20 cellular contexts compared by ENCODE assay signal in the genomic region with DNA sequence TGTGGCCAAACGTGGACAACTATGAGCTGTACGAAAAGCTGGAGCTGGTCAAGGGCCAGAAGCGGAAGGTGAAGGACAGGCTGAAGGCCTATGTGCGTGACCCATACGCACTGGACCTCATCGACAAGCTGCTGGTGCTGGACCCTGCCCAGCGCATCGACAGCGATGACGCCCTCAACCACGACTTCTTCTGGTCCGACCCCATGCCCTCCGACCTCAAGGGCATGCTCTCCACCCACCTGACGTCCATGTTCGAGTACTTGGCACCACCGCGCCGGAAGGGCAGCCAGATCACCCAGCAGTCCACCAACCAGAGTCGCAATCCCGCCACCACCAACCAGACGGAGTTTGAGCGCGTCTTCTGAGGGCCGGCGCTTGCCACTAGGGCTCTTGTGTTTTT. TPM values are rescaled to one million over a fixed set of nuclear protein-coding genes. Genes with fewer than 3 reads are reported as not detected.
DNase-seq lines count a peak whose midpoint lies in the region; ATAC-seq, FAIRE-seq and TF ChIP-seq lines count a peak whose summit lies in the region.
"Had no signal": no experiment of that assay in that cellular context is flagged by ENCODE, and none has a peak within 500 bp of the region (broad histone marks: within the 10 kb centered on the region; RNA-seq: fewer than 3 reads in every experiment).

No MANE protein-coding gene starts in this region.

- peaks cover 34% of the 10 kb centered on the region for H3K79me2 ChIP-seq in GM12878 (ENCODE audit: control insufficient read depth, insufficient read depth, low read length)

- H3K36me3 ChIP-seq in GM12878 (ENCODE audit: control insufficient read depth in 2 of 2, insufficient read depth in 2 of 2, low read length in 1 of 2) = peaks cover 26 to 39% of the 10 kb centered on the region in 2 experiments
- H3K36me3 ChIP-seq in vagina = peaks cover 0 to 47% of the 10 kb centered on the region in 2 donors
- H3K36me3 ChIP-seq: ovary had no signal

- no peak overlapping the region for H2AFZ ChIP-seq in GM12878 (ENCODE audit: control insufficient read depth, low read depth, low read length)

- H3K9me3 Mint-ChIP-seq in activated CD4-positive, alpha-beta memory T cell treated with anti-CD3 and anti-CD28 coated beads for 36 hours = no peaks in the 10 kb centered on the region
- no peaks in the 10 kb centered on the region for H3K9me3 Mint-ChIP-seq in activated CD4-positive, alpha-beta memory T cell treated with anti-CD3 and anti-CD28 coated beads, Interleukin-2, amount 10 ng/mL, durations not matched to agents 7 days and 5 days
- no peaks in the 10 kb centered on the region for H3K9me3 Mint-ChIP-seq in neural crest cell
- H3K9me3 Mint-ChIP-seq: activated naive CD8-positive, alpha-beta T cell treated with anti-CD3 and anti-CD28 coated beads, Interleukin-2, amount 10 ng/mL, durations not matched to agents 7 days and 5 days; T-helper 1 cell treated with Interleukin-12 subunit alpha and Interleukin-12 subunit beta and Interleukin-4 antibody, amounts not matched to agents 30 μg/mL and 1 μg/mL, for 36 hours had no signal

- RAD21 ChIA-PET in GM12878 (lab: Charles Lee; ENCODE audit: unreplicated experiment) = no interaction called here

- BruUV-seq in GM12878 (replicated peaks; lab: Mats Ljungman, UMichigan) = no TSS peak

- H3K27me3 Mint-ChIP-seq in activated CD4-positive, alpha-beta memory T cell treated with anti-CD3 and anti-CD28 coated beads for 36 hours = no peaks in the 10 kb centered on the region
- H3K27me3 Mint-ChIP-seq in activated CD4-positive, alpha-beta memory T cell treated with anti-CD3 and anti-CD28 coated beads, Interleukin-2, amount 10 ng/mL, durations not matched to agents 7 days and 5 days = no peaks in the 10 kb centered on the region
- H3K27me3 Mint-ChIP-seq in neural crest cell (ENCODE audit: low read depth) = no peaks in the 10 kb centered on the region
- H3K27me3 Mint-ChIP-seq: activated naive CD8-positive, alpha-beta T cell treated with anti-CD3 and anti-CD28 coated beads, Interleukin-2, amount 10 ng/mL, durations not matched to agents 7 days and 5 days had no signal

- no peak overlapping the region for H3K9ac ChIP-seq in GM12878 (ENCODE audit: control insufficient read depth, insufficient read depth, low read length)

- TF ChIP-seq RAD21 in GM12878 (IDR thresholded peaks at IDR 0.05; ENCODE audit: insufficient read depth, low read depth, low read length) = no peak

- no peak overlapping the region for H3K4me3 Mint-ChIP-seq in activated CD4-positive, alpha-beta memory T cell treated with anti-CD3 and anti-CD28 coated beads for 36 hours
- no peak overlapping the region for H3K4me3 Mint-ChIP-seq in activated CD4-positive, alpha-beta memory T cell treated with anti-CD3 and anti-CD28 coated beads, Interleukin-2, amount 10 ng/mL, durations not matched to agents 7 days and 5 days
- H3K4me3 Mint-ChIP-seq in neural crest cell = peak overlapping the region; percentile 23
- H3K4me3 Mint-ChIP-seq: activated naive CD8-positive, alpha-beta T cell treated with anti-CD3 and anti-CD28 coated beads, Interleukin-2, amount 10 ng/mL, durations not matched to agents 7 days and 5 days; T-helper 1 cell treated with Interleukin-12 subunit alpha and Interleukin-12 subunit beta and Interleukin-4 antibody, amounts not matched to agents 30 μg/mL and 1 μg/mL, for 36 hours had no signal

- WGBS in GM12878 (ENCODE audit: insufficient coverage, insufficient replicate concordance, low lambda C conversion rate, missing lambda C conversion rate) = 93% methylated on average over 25 of the region's 25 CpGs

- H3K27me3 ChIP-seq in GM12878 (replicated peaks in 1 of 2; ENCODE audit: control insufficient read depth in 2 of 2, insufficient read depth in 2 of 2, low read length in 1 of 2) = no peaks in the 10 kb centered on the region
- no peaks in the 10 kb centered on the region for H3K27me3 ChIP-seq in vagina
- H3K27me3 ChIP-seq: cardiac muscle cell, dorsolateral prefrontal cortex, ovary, SJCRH30, suprapubic skin had no signal

- no peak overlapping the region for H3K27ac ChIP-seq in GM12878 (ENCODE audit: control insufficient read depth, insufficient read depth)
- H3K27ac ChIP-seq in vagina = no peak overlapping the region
- H3K27ac ChIP-seq: SJCRH30, suprapubic skin had no signal

- peak; percentile 2 for TF ChIP-seq POLR2A in GM18951 (IDR thresholded peaks at IDR 0.05; ENCODE audit: extremely low read depth, insufficient read depth, insufficient read length)
- 0 out of 2 replicates have a peak, but pooled peaks have one; percentile 30 for TF ChIP-seq POLR2A in GM12878 (IDR thresholded peaks at IDR 0.05; ENCODE audit: low read depth, low read length)
- no peak for TF ChIP-seq POLR2A in vagina (IDR thresholded peaks at IDR 0.05)

- POLR2A ChIA-PET in activated CD4-positive, alpha-beta memory T cell treated with anti-CD3 and anti-CD28 coated beads for 36 hours (lab: Charles Lee) = interaction anchor here (1.4 to 3.6 kb wide), 2 partner anchors 8 to 10 kb away, joined by 3 to 23 read pairs; a partner anchor contains a TSS
- POLR2A ChIA-PET in activated CD4-positive, alpha-beta memory T cell treated with anti-CD3 and anti-CD28 coated beads, Interleukin-2, amount 10 ng/mL, durations not matched to agents 7 days and 5 days (lab: Charles Lee) = interaction anchor here (1.1 to 4.6 kb wide), 3 partner anchors 7 to 80 kb away, joined by 4 to 44 read pairs (median 4); no protein-coding TSS in a partner anchor
- POLR2A ChIA-PET in GM12878 (lab: Charles Lee) = no interaction called here

- intact Hi-C loops in activated CD4-positive, alpha-beta memory T cell treated with anti-CD3 and anti-CD28 coated beads for 36 hours (cut with micrococcal nuclease) = loop anchor here (5.0 kb wide), 3 partner anchors 183 to 338 kb away; a partner anchor contains a TSS
- intact Hi-C loops in GM12878 (cut with micrococcal nuclease; ENCODE audit: unreplicated experiment) = loop anchor here (5.0 to 10.0 kb wide), 3 partner anchors 78 to 338 kb away; a partner anchor contains a TSS
- intact Hi-C loops in vagina (cut with DNase I) = loop anchor here (5.0 kb wide), 2 partner anchors 78 to 128 kb away; a partner anchor contains a TSS

- H3K4me3 ChIP-seq in GM12878 (no peak overlapping the region), vagina (no peak overlapping the region)
- H3K4me3 ChIP-seq: cardiac muscle cell, dorsolateral prefrontal cortex, ovary, SJCRH30, suprapubic skin had no signal

- peaks cover 49% of the 10 kb centered on the region for H3K36me3 Mint-ChIP-seq in activated CD4-positive, alpha-beta memory T cell treated with anti-CD3 and anti-CD28 coated beads for 36 hours
- peaks cover 68% of the 10 kb centered on the region for H3K36me3 Mint-ChIP-seq in activated CD4-positive, alpha-beta memory T cell treated with anti-CD3 and anti-CD28 coated beads, Interleukin-2, amount 10 ng/mL, durations not matched to agents 7 days and 5 days (ENCODE audit: low read depth)
- H3K36me3 Mint-ChIP-seq in neural crest cell (ENCODE audit: low read depth) = peaks cover 16% of the 10 kb centered on the region

- H3K4me1 Mint-ChIP-seq in activated CD4-positive, alpha-beta memory T cell treated with anti-CD3 and anti-CD28 coated beads for 36 hours (ENCODE audit: low read depth) = peaks cover 45% of the 10 kb centered on the region
- peaks cover 50% of the 10 kb centered on the region for H3K4me1 Mint-ChIP-seq in activated CD4-positive, alpha-beta memory T cell treated with anti-CD3 and anti-CD28 coated beads, Interleukin-2, amount 10 ng/mL, durations not matched to agents 7 days and 5 days
- H3K4me1 Mint-ChIP-seq in neural crest cell = peaks cover 19% of the 10 kb centered on the region

- no peak for TF ChIP-seq CTCF in GM12878 (IDR thresholded peaks at IDR 0.05 in 2 of 3, conservative IDR thresholded peaks at IDR 0.05 in 1 of 3; ENCODE audit: control insufficient read depth in 2 of 3, extremely low read depth in 1 of 3, insufficient read depth in 1 of 3, low read depth in 3 of 3, low read length in 3 of 3)
- no peak for TF ChIP-seq CTCF in neural crest cell (conservative IDR thresholded peaks at IDR 0.05)
- TF ChIP-seq CTCF in vagina (IDR thresholded peaks at IDR 0.05) = no peak

- ATAC-seq in GM12878 = no peak
- ATAC-seq in HG02763 (IDR thresholded peaks at IDR 0.05; ENCODE audit: unreplicated experiment) = no peak

- no peak for TF ChIP-seq EP300 in GM12878 (IDR thresholded peaks at IDR 0.05; ENCODE audit: borderline replicate concordance in 1 of 2, control insufficient read depth in 1 of 2, low read depth in 2 of 2, low read length in 2 of 2)

- SMC1A ChIA-PET in GM12878 (lab: Charles Lee; ENCODE audit: uncharacterized antibody, unreplicated experiment) = interaction anchor here (1.7 kb wide), 1 partner anchor 16 kb away, joined by 3 read pairs; no protein-coding TSS in a partner anchor

- FAIRE-seq in GM12878 (lab: Jason Lieb, UNC) = no peak
- FAIRE-seq: frontal cortex had no signal

- in situ Hi-C loops in GM18951 (cut with MboI; ENCODE audit: low sequenced_read_pairs, unreplicated experiment) (no loop called here), GM12878 (cut with MboI) (no loop called here)

- H3K4me1 ChIP-seq in GM12878 (ENCODE audit: control insufficient read depth, insufficient read depth, low read length) (peaks cover 16% of the 10 kb centered on the region), vagina (peaks cover 50% of the 10 kb centered on the region)
- H3K4me1 ChIP-seq: SJCRH30 had no signal

- CTCF ChIA-PET in activated CD4-positive, alpha-beta memory T cell treated with anti-CD3 and anti-CD28 coated beads for 36 hours (lab: Charles Lee) = interaction anchor here (1.4 to 2.6 kb wide), 2 partner anchors 54 to 80 kb away, joined by 6 to 15 read pairs; a partner anchor contains a TSS
- CTCF ChIA-PET in activated CD4-positive, alpha-beta memory T cell treated with anti-CD3 and anti-CD28 coated beads, Interleukin-2, amount 10 ng/mL, durations not matched to agents 7 days and 5 days (lab: Charles Lee) = interaction anchor here (0.8 to 1.1 kb wide), 2 partner anchors 9 to 81 kb away, joined by 3 read pairs; no protein-coding TSS in a partner anchor
- CTCF ChIA-PET in GM12878 (lab: Yijun Ruan, JAX) = no interaction called here

- DNase-seq in activated CD4-positive, alpha-beta memory T cell treated with anti-CD3 and anti-CD28 coated beads for 36 hours = no peak
- no peak for DNase-seq in activated CD4-positive, alpha-beta memory T cell treated with anti-CD3 and anti-CD28 coated beads, Interleukin-2, amount 10 ng/mL, durations not matched to agents 7 days and 5 days
- DNase-seq in GM12878 (ENCODE audit: low read depth, low spot score) = no peak
- DNase-seq in neural crest cell (ENCODE audit: low read depth, low spot score) = no peak
- DNase-seq in mucosa of gallbladder (ENCODE audit: low spot score) = no peak
- DNase-seq in vagina (ENCODE audit: extremely low spot score in 2 of 2) = no peak
- DNase-seq: activated naive CD8-positive, alpha-beta T cell treated with anti-CD3 and anti-CD28 coated beads, Interleukin-2, amount 10 ng/mL, durations not matched to agents 7 days and 5 days; dorsolateral prefrontal cortex; NCI-H526; OCI-M1; SJCRH30 had no signal

- peak overlapping the region; percentile 78 for H3K27ac Mint-ChIP-seq in activated CD4-positive, alpha-beta memory T cell treated with anti-CD3 and anti-CD28 coated beads for 36 hours
- no peak overlapping the region for H3K27ac Mint-ChIP-seq in activated CD4-positive, alpha-beta memory T cell treated with anti-CD3 and anti-CD28 coated beads, Interleukin-2, amount 10 ng/mL, durations not matched to agents 7 days and 5 days
- H3K27ac Mint-ChIP-seq in neural crest cell (ENCODE audit: unreplicated experiment) = no peak overlapping the region
- H3K27ac Mint-ChIP-seq: activated naive CD8-positive, alpha-beta T cell treated with anti-CD3 and anti-CD28 coated beads, Interleukin-2, amount 10 ng/mL, durations not matched to agents 7 days and 5 days had no signal

- peaks cover 15% of the 10 kb centered on the region for H4K20me1 ChIP-seq in GM12878 (ENCODE audit: control insufficient read depth, insufficient read depth)

- H3K9me3 ChIP-seq in GM12878 (replicated peaks; ENCODE audit: control insufficient read depth, insufficient read depth, low read length) (no peaks in the 10 kb centered on the region), vagina (no peaks in the 10 kb centered on the region)
- H3K9me3 ChIP-seq: ovary, SJCRH30, suprapubic skin had no signal

- H3K4me2 ChIP-seq in GM12878 (ENCODE audit: control insufficient read depth, insufficient read depth) = no peak overlapping the region

RNA-seq across cellular contexts. Expression of a gene that starts 3.3 kb away (rescaled TPM):
- total RNA-seq in activated CD4-positive, alpha-beta memory T cell treated with anti-CD3 and anti-CD28 coated beads for 36 hours = 10 to 100 TPM; 99.4 to 99.6 TPM
- total RNA-seq in activated CD4-positive, alpha-beta memory T cell treated with anti-CD3 and anti-CD28 coated beads, Interleukin-2, amount 10 ng/mL, durations not matched to agents 7 days and 5 days = 100 to 1,000 TPM; 112 to 115 TPM
- 59.1 and 66.1 TPM in 2 replicates for total RNA-seq in GM12878 (2013; cell fraction: nucleolus; rRNA removed)
- total RNA-seq in GM12878 (2014; rRNA removed) (33.6 and 34.3 TPM in 2 replicates), GM12878 (2014; rRNA removed; fragmentation: Illumina TruSeq; extraction: Trizol) (24.5 and 25.2 TPM in 2 replicates), GM12878 (2021) (86.3 and 92.6 TPM in 2 replicates), neural crest cell (77.0 and 84.8 TPM in 2 replicates), mucosa of gallbladder (92.7 TPM), vagina (66.3 TPM)
- polyA plus RNA-seq in GM12878 (2011; ENCODE audit: low read depth) = 20.6 TPM
- polyA plus RNA-seq in GM12878 (2011; rRNA removed) (30.3 and 46.5 TPM in 2 replicates), GM12878 (2014; fragmentation: Illumina TruSeq; extraction: Trizol) (41.7 and 57.0 TPM in 2 replicates), GM12878 (2014; fragmentation: Nextera tagmentation; extraction: Ambion mirVana) (1 to 10 TPM; 7.3 to 9.6 TPM), GM12878 (2014; rRNA removed) (56.7 and 59.9 TPM in 2 replicates), GM12878 (2016; fragmentation: Nextera tagmentation; extraction: Ambion mirVana) (10 to 100 TPM; 80.9 to 85.5 TPM)
- 51.1 and 55.6 TPM in 2 replicates for polyA plus RNA-seq in GM12878 (2011; cell fraction: cytosol; rRNA removed)
- 219 and 246 TPM in 2 replicates for polyA plus RNA-seq in GM12878 (2011; cell fraction: nucleus; rRNA removed)
- 44.8 and 52.0 TPM in 2 replicates for polyA plus RNA-seq in GM12878 (2012)
- 59.7 and 75.9 TPM in 2 replicates for polyA minus RNA-seq in GM12878 (2011; rRNA and poly(A)+ RNA removed)
- 26.9 TPM in 2 replicates for polyA minus RNA-seq in GM12878 (2011; cell fraction: cytosol; rRNA and poly(A)+ RNA removed)
- 35.4 and 52.2 TPM in 2 replicates for polyA minus RNA-seq in GM12878 (2011; cell fraction: nucleus; rRNA and poly(A)+ RNA removed)

RNA-seq across cellular contexts. Expression of a gene that starts 10.7 kb away (rescaled TPM):
- total RNA-seq in activated CD4-positive, alpha-beta memory T cell treated with anti-CD3 and anti-CD28 coated beads for 36 hours = 10 to 100 TPM; 34.5 to 35.3 TPM
- total RNA-seq in activated CD4-positive, alpha-beta memory T cell treated with anti-CD3 and anti-CD28 coated beads, Interleukin-2, amount 10 ng/mL, durations not matched to agents 7 days and 5 days = 10 to 100 TPM; 80.8 to 81.9 TPM
- total RNA-seq in GM12878 (2013; cell fraction: nucleolus; rRNA removed) = 28.6 and 33.2 TPM in 2 replicates
- total RNA-seq in GM12878 (2014; rRNA removed) (16.1 and 19.0 TPM in 2 replicates), GM12878 (2014; rRNA removed; fragmentation: Illumina TruSeq; extraction: Trizol) (8.4 and 9.0 TPM in 2 replicates), GM12878 (2021) (21.0 and 23.5 TPM in 2 replicates), neural crest cell (6.0 and 7.2 TPM in 2 replicates), mucosa of gallbladder (9.1 TPM), vagina (19.6 TPM)
- polyA plus RNA-seq in GM12878 (2011; ENCODE audit: low read depth) = 11.2 TPM
- polyA plus RNA-seq in GM12878 (2011; rRNA removed) (3.2 and 13.5 TPM in 2 replicates), GM12878 (2014; fragmentation: Illumina TruSeq; extraction: Trizol) (4.4 and 11.6 TPM in 2 replicates), GM12878 (2014; fragmentation: Nextera tagmentation; extraction: Ambion mirVana) (1 to 10 TPM; 1.2 to 1.9 TPM), GM12878 (2014; rRNA removed) (19.5 and 25.2 TPM in 2 replicates), GM12878 (2016; fragmentation: Nextera tagmentation; extraction: Ambion mirVana) (10 to 100 TPM; 20.7 to 23.2 TPM)
- polyA plus RNA-seq in GM12878 (2011; cell fraction: cytosol; rRNA removed) = 18.5 and 20.4 TPM in 2 replicates
- polyA plus RNA-seq in GM12878 (2011; cell fraction: nucleus; rRNA removed) = 32.4 and 46.4 TPM in 2 replicates
- 17.4 and 22.8 TPM in 2 replicates for polyA plus RNA-seq in GM12878 (2012)
- polyA minus RNA-seq in GM12878 (2011; rRNA and poly(A)+ RNA removed) = 30.6 and 32.1 TPM in 2 replicates
- polyA minus RNA-seq in GM12878 (2011; cell fraction: cytosol; rRNA and poly(A)+ RNA removed) = 13.5 and 19.3 TPM in 2 replicates
- polyA minus RNA-seq in GM12878 (2011; cell fraction: nucleus; rRNA and poly(A)+ RNA removed) = 10.2 and 18.5 TPM in 2 replicates
- total RNA-seq: epithelial cell of proximal tubule, HT1080 had no signal

RNA-seq across cellular contexts. Expression of a gene that starts 13.5 kb away (rescaled TPM):
- total RNA-seq in activated CD4-positive, alpha-beta memory T cell treated with anti-CD3 and anti-CD28 coated beads for 36 hours = 10 to 100 TPM; 80.0 to 83.9 TPM
- total RNA-seq in activated CD4-positive, alpha-beta memory T cell treated with anti-CD3 and anti-CD28 coated beads, Interleukin-2, amount 10 ng/mL, durations not matched to agents 7 days and 5 days = 10 to 100 TPM; 65.6 to 65.8 TPM
- total RNA-seq in GM12878 (2013; cell fraction: nucleolus; rRNA removed) = 131 and 132 TPM in 2 replicates
- total RNA-seq in GM12878 (2014; rRNA removed) (62.8 and 79.6 TPM in 2 replicates), GM12878 (2014; rRNA removed; fragmentation: Illumina TruSeq; extraction: Trizol) (43.3 and 44.4 TPM in 2 replicates), GM12878 (2021) (89.3 and 98.3 TPM in 2 replicates), neural crest cell (64.6 and 69.9 TPM in 2 replicates), mucosa of gallbladder (74.7 TPM), vagina (99.7 TPM)
- 30.5 TPM for polyA plus RNA-seq in GM12878 (2011; ENCODE audit: low read depth)
- polyA plus RNA-seq in GM12878 (2011; rRNA removed) (34.1 and 64.4 TPM in 2 replicates), GM12878 (2014; fragmentation: Illumina TruSeq; extraction: Trizol) (49.0 and 81.2 TPM in 2 replicates), GM12878 (2014; fragmentation: Nextera tagmentation; extraction: Ambion mirVana) (1 to 10 TPM; 1.2 to 8.2 TPM), GM12878 (2014; rRNA removed) (88.1 and 95.0 TPM in 2 replicates), GM12878 (2016; fragmentation: Nextera tagmentation; extraction: Ambion mirVana) (100 to 1,000 TPM; 112 to 127 TPM)
- polyA plus RNA-seq in GM12878 (2011; cell fraction: cytosol; rRNA removed) = 91.2 and 99.0 TPM in 2 replicates
- polyA plus RNA-seq in GM12878 (2011; cell fraction: nucleus; rRNA removed) = 158 and 216 TPM in 2 replicates
- 47.6 and 62.7 TPM in 2 replicates for polyA plus RNA-seq in GM12878 (2012)
- 61.6 and 82.1 TPM in 2 replicates for polyA minus RNA-seq in GM12878 (2011; rRNA and poly(A)+ RNA removed)
- 29.7 and 45.3 TPM in 2 replicates for polyA minus RNA-seq in GM12878 (2011; cell fraction: cytosol; rRNA and poly(A)+ RNA removed)
- 25.9 and 46.4 TPM in 2 replicates for polyA minus RNA-seq in GM12878 (2011; cell fraction: nucleus; rRNA and poly(A)+ RNA removed)

RNA-seq across cellular contexts. Expression of a gene that starts 54.1 kb away (rescaled TPM):
- total RNA-seq in activated CD4-positive, alpha-beta memory T cell treated with anti-CD3 and anti-CD28 coated beads for 36 hours = 10 to 100 TPM; 12.7 to 16.2 TPM
- total RNA-seq in activated CD4-positive, alpha-beta memory T cell treated with anti-CD3 and anti-CD28 coated beads, Interleukin-2, amount 10 ng/mL, durations not matched to agents 7 days and 5 days = 10 to 100 TPM; 20.6 to 23.3 TPM
- 3.9 and 6.5 TPM in 2 replicates for total RNA-seq in GM12878 (2013; cell fraction: nucleolus; rRNA removed)
- total RNA-seq in GM12878 (2014; rRNA removed) (7.8 and 12.6 TPM in 2 replicates), GM12878 (2014; rRNA removed; fragmentation: Illumina TruSeq; extraction: Trizol) (2.7 and 4.2 TPM in 2 replicates), GM12878 (2021) (11.5 and 11.6 TPM in 2 replicates), neural crest cell (25.7 and 27.4 TPM in 2 replicates), mucosa of gallbladder (21.7 TPM), vagina (12.3 TPM)
- polyA plus RNA-seq in GM12878 (2011; ENCODE audit: low read depth) = 2.6 TPM
- polyA plus RNA-seq in GM12878 (2011; rRNA removed) (0.91 and 2.4 TPM in 2 replicates), GM12878 (2014; fragmentation: Illumina TruSeq; extraction: Trizol) (1.6 and 5.4 TPM in 2 replicates), GM12878 (2014; fragmentation: Nextera tagmentation; extraction: Ambion mirVana) (1 to 10 TPM in 1 of 2 experiments, under 1 TPM in 1; 0.52 to 1.6 TPM), GM12878 (2014; rRNA removed) (14.3 and 17.4 TPM in 2 replicates), GM12878 (2016; fragmentation: Nextera tagmentation; extraction: Ambion mirVana) (10 to 100 TPM; 22.1 to 23.7 TPM)
- 6.6 and 11.0 TPM in 2 replicates for polyA plus RNA-seq in GM12878 (2011; cell fraction: cytosol; rRNA removed)
- 13.5 and 13.6 TPM in 2 replicates for polyA plus RNA-seq in GM12878 (2011; cell fraction: nucleus; rRNA removed)
- 6.7 and 8.2 TPM in 2 replicates for polyA plus RNA-seq in GM12878 (2012)
- 1.4 and 4.9 TPM in 2 replicates for polyA minus RNA-seq in GM12878 (2011; rRNA and poly(A)+ RNA removed)
- polyA minus RNA-seq in GM12878 (2011; cell fraction: cytosol; rRNA and poly(A)+ RNA removed) = 2.7 and 4.3 TPM in 2 replicates
- polyA minus RNA-seq in GM12878 (2011; cell fraction: nucleus; rRNA and poly(A)+ RNA removed) = 5.1 and 8.0 TPM in 2 replicates

Comparison
In these comparisons a context has a peak if more than half of its experiments do, and no peak if none do; other contexts are left out.
1. POLR2A ChIP-seq: peak in GM18951 (single experiment) and GM12878 (single experiment); none in vagina (0 of 2).